In genomic region chr2:183037660-183038340, GRCh38 we compare ENCODE assay signal across 8 cellular contexts. TPM values are rescaled to one million over a fixed set of nuclear protein-coding genes. Genes with fewer than 3 reads are reported as not detected.
DNase-seq lines count a peak whose midpoint lies in the region; ATAC-seq, FAIRE-seq and TF ChIP-seq lines count a peak whose summit lies in the region.

No MANE protein-coding gene starts in this region.

- POLR2A ChIA-PET in AG04449 (lab: Yijun Ruan, JAX), result interaction anchor here (1.0 kb wide), 1 partner anchor 12 kb away, joined by 6 read pairs; no protein-coding TSS in a partner anchor

- intact Hi-C loops in sciatic nerve (cut with DNase I), result no loop called here

- peaks cover 52% of the 10 kb centered on the region for H3K79me2 ChIP-seq in astrocyte (ENCODE audit: insufficient read depth, low read length)

- H2AFZ ChIP-seq in astrocyte (ENCODE audit: low read depth, low read length), result peak overlapping the region; percentile 29

- no peaks in the 10 kb centered on the region for H3K36me3 ChIP-seq in astrocyte (ENCODE audit: insufficient read depth, low read length)

- H3K36me3 Mint-ChIP-seq in astrocyte (ENCODE audit: low read depth, unreplicated experiment), result no peaks in the 10 kb centered on the region

- DNase-seq in AG04449 (ENCODE audit: low read depth, low spot score) (no peak), RPMI7951 (ENCODE audit: low read depth) (peak; percentile 27), astrocyte (ENCODE audit: low read depth) (peak; percentile 21), hypothalamus (lab: John Stamatoyannopoulos, UW) (peak in 42 of 51 donors; percentile 5 to 80 (median 50)), sciatic nerve (ENCODE audit: low spot score) (peak; percentile 71), GM19239 (ENCODE audit: insufficient read length, low spot score) (no peak)

- H3K27ac ChIP-seq in astrocyte (ENCODE audit: low read depth, low read length), result peak overlapping the region; percentile 93

- peaks cover 3% of the 10 kb centered on the region for H3K27me3 ChIP-seq in astrocyte (ENCODE audit: insufficient read depth, low read length)

- peak overlapping the region; percentile 90 for H3K4me2 ChIP-seq in astrocyte (ENCODE audit: low read length)

- TF ChIP-seq POLR2A in GM18505 (IDR thresholded peaks at IDR 0.05; ENCODE audit: borderline replicate concordance, extremely low read depth, insufficient read depth, insufficient read length), result no peak

- H3K4me3 ChIP-seq in AG04449 (ENCODE audit: low read depth, low read length), result peak overlapping the region; percentile 73
- peak overlapping the region; percentile 97 for H3K4me3 ChIP-seq in astrocyte (ENCODE audit: insufficient read depth, low read depth, low read length)

- ATAC-seq in GM18505 (IDR thresholded peaks at IDR 0.05; ENCODE audit: unreplicated experiment), result peak; percentile 44
- ATAC-seq in HG02938 (IDR thresholded peaks at IDR 0.05; ENCODE audit: unreplicated experiment), result peak; percentile 37
- peak; percentile 44 for ATAC-seq in sciatic nerve

- H3K9me3 Mint-ChIP-seq in astrocyte (ENCODE audit: unreplicated experiment), result no peaks in the 10 kb centered on the region

- no peaks in the 10 kb centered on the region for H3K9me3 ChIP-seq in astrocyte (ENCODE audit: insufficient read depth, low read depth, low read length)

- peaks cover 42% of the 10 kb centered on the region for H4K20me1 ChIP-seq in astrocyte (ENCODE audit: insufficient read depth, low read length)

- peaks cover 18% of the 10 kb centered on the region for H3K4me1 Mint-ChIP-seq in astrocyte (ENCODE audit: low read depth, unreplicated experiment)

- peak overlapping the region; percentile 95 for H3K27ac Mint-ChIP-seq in astrocyte (ENCODE audit: unreplicated experiment)

- peaks cover 22% of the 10 kb centered on the region for H3K4me1 ChIP-seq in astrocyte (ENCODE audit: insufficient read depth, low read length)

- no peaks in the 10 kb centered on the region for H3K27me3 Mint-ChIP-seq in astrocyte (ENCODE audit: low read depth, unreplicated experiment)

- peak overlapping the region; percentile 96 for H3K4me3 Mint-ChIP-seq in astrocyte (ENCODE audit: unreplicated experiment)

- H3K9ac ChIP-seq in astrocyte (ENCODE audit: low read length), result peak overlapping the region; percentile 98

- FAIRE-seq in astrocyte (lab: Jason Lieb, UNC) (no peak), GM19239 (lab: Jason Lieb, UNC) (no peak)

- TF ChIP-seq CTCF in AG04449 (IDR thresholded peaks at IDR 0.05; ENCODE audit: insufficient read depth, low read length, missing control alignments) (no peak), astrocyte (IDR thresholded peaks at IDR 0.05; ENCODE audit: insufficient read depth, low read depth, low read length) (no peak)

- CTCF ChIA-PET in AG04449 (lab: Yijun Ruan, JAX), result interaction anchor here (0.6 to 1.8 kb wide), 7 partner anchors 13 to 105 kb away, joined by 3 to 4 read pairs (median 3); no protein-coding TSS in a partner anchor

RNA-seq across cellular contexts. Expression of gene NCKAP1, which starts 0.5 kb away (rescaled TPM):
- 182 and 188 TPM in 2 replicates for total RNA-seq in RPMI7951 (2014; rRNA removed; shearing (Covaris generic))
- total RNA-seq in astrocyte (164 and 167 TPM in 2 replicates), sciatic nerve (150 TPM)

RNA-seq across cellular contexts. Expression of gene DUSP19, which starts 40.7 kb away (rescaled TPM):
- total RNA-seq in RPMI7951 (2014; rRNA removed; shearing (Covaris generic)), result 1.7 and 2.1 TPM in 2 replicates
- 3.1 and 3.7 TPM in 2 replicates for total RNA-seq in astrocyte
- total RNA-seq in sciatic nerve, result 3.0 TPM

Comparison
In these comparisons a context has a peak if more than half of its experiments do, and no peak if none do; other contexts are left out.
1. DNase-seq: peak in RPMI7951 (single experiment), astrocyte (single experiment), hypothalamus (42 of 51) and sciatic nerve (single experiment); none in AG04449 (single experiment) and GM19239 (single experiment).
2. Peak in every context shown above with its lines, with median percentiles within 50 percentile points of each other: ATAC-seq.